In the genomic region with DNA sequence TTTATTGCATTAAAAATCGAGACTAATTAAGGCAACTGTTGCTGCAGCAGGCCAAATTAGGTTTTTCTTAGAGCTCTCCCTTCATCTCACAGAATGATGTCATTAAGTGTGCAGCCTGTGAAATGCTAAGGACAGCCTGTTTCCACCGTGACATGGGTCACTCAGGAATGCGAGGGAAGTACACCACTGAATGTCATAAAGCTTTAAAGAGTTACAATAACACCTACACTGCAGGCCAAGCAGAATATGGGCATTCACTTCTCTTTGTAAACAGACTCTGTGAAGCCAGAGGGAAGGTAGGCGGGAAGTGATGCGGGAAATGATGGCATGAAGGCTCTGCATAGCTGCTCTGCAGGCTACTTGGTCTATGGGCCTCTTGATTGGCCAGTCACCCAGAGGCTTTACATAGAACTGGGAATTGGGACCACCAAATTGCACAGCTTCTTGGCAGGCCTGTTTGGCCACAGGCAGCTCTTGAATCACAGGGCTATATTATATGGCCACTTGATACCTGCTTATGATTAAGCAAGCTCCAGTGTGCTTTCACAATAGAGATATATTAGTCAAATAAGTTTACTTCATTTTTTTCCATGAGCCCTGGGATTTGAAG, we compare ENCODE assay signal across 15 cellular contexts. TPM values are rescaled to one million over a fixed set of nuclear protein-coding genes. Genes with fewer than 3 reads are reported as not detected.
A peak's percentile ranks its signal among the peaks of the same experiment; 100 is the strongest.
DNase-seq lines count a peak whose midpoint lies in the region; ATAC-seq and TF ChIP-seq lines count a peak whose summit lies in the region.
"Had no signal": no experiment of that assay in that cellular context is flagged by ENCODE, and none has a peak within 500 bp of the region (broad histone marks: within the 10 kb centered on the region; RNA-seq: fewer than 3 reads in every experiment).

No MANE protein-coding gene starts in this region.

- no peaks in the 10 kb centered on the region for H3K27me3 ChIP-seq in brain microvascular endothelial cell (replicated peaks)
- H3K27me3 ChIP-seq: BLaER1 had no signal

- peak; percentile 47 for DNase-seq in A172 (ENCODE audit: low spot score)
- peak; percentile 11 for DNase-seq in brain microvascular endothelial cell
- peak; percentile 81 for DNase-seq in left kidney (ENCODE audit: low read depth, low spot score)
- DNase-seq in HuH-7 (ENCODE audit: low spot score), result no peak
- DNase-seq: activated CD4-positive, alpha-beta T cell treated with anti-CD3 and anti-CD28 coated beads, Interleukin-2, amount 10 ng/mL, durations not matched to agents 7 days and 5 days; activated naive CD4-positive, alpha-beta T cell treated with anti-CD3 and anti-CD28 coated beads, Interleukin-2, amount 50 U/mL, for 16 hours; effector memory CD8-positive, alpha-beta T cell; NCI-H187 treated with DMSO at 0.1 percent for 48 hours; nucleus accumbens had no signal

- H3K9me3 ChIP-seq in HEK293 (ENCODE audit: control insufficient read depth, insufficient read depth, low read depth, low read length), result no peaks in the 10 kb centered on the region
- H3K9me3 ChIP-seq: BLaER1, thoracic aorta had no signal

- CTCF ChIA-PET in HEK293 (lab: Yijun Ruan, JAX), result interaction anchor here (1.2 to 3.8 kb wide), 2 partner anchors 17 to 86 kb away, joined by 3 to 30 read pairs; no protein-coding TSS in a partner anchor

- POLR2A ChIA-PET in HEK293 (lab: Yijun Ruan, JAX), result interaction anchor here (2.0 kb wide), 1 partner anchor 28 kb away, joined by 9 read pairs; a partner anchor contains a TSS

- H3K4me1 ChIP-seq in HEK293 (ENCODE audit: control insufficient read depth, insufficient read depth, low read length), result peaks cover 11% of the 10 kb centered on the region
- H3K4me1 ChIP-seq: BLaER1 had no signal

- H3K36me3 ChIP-seq in HEK293 (ENCODE audit: control insufficient read depth in 2 of 2, insufficient read depth in 1 of 2, low read length in 2 of 2) (no peaks in the 10 kb centered on the region), brain microvascular endothelial cell (replicated peaks) (no peaks in the 10 kb centered on the region)
- H3K36me3 ChIP-seq: BLaER1, thoracic aorta had no signal

- ATAC-seq in GM18498 (IDR thresholded peaks at IDR 0.05; ENCODE audit: unreplicated experiment) (no peak), GM18502 (IDR thresholded peaks at IDR 0.05; ENCODE audit: poor library complexity, unreplicated experiment) (no peak), GM21619 (IDR thresholded peaks at IDR 0.05; ENCODE audit: unreplicated experiment) (no peak)
- ATAC-seq: effector memory CD8-positive, alpha-beta T cell had no signal

- H3K27ac ChIP-seq in HEK293 (ENCODE audit: extremely low read depth, low read depth, low read length) (no peak overlapping the region), brain microvascular endothelial cell (no peak overlapping the region)
- H3K27ac ChIP-seq: BLaER1, thoracic aorta had no signal

- in situ Hi-C loops in brain microvascular endothelial cell (cut with HindIII; ENCODE audit: low pct_ligation_motif_present, low sequenced_read_pairs), result no loop called here

- H3K4me3 ChIP-seq in HEK293 (ENCODE audit: low read depth, low read length) (no peak overlapping the region), brain microvascular endothelial cell (ENCODE audit: low read depth, low read length) (no peak overlapping the region)
- H3K4me3 ChIP-seq: BLaER1, thoracic aorta had no signal

- no peak for TF ChIP-seq CTCF in HEK293 (tag by site-specific recombination; IDR thresholded peaks at IDR 0.05)
- no peak for TF ChIP-seq CTCF in brain microvascular endothelial cell (IDR thresholded peaks at IDR 0.05; ENCODE audit: low read depth, low read length, missing control alignments)

TF ChIP-seq in HEK293, 187 proteins besides CTCF, POLR2A, EP300 and RAD21:
- TF ChIP-seq, protein P1, sequence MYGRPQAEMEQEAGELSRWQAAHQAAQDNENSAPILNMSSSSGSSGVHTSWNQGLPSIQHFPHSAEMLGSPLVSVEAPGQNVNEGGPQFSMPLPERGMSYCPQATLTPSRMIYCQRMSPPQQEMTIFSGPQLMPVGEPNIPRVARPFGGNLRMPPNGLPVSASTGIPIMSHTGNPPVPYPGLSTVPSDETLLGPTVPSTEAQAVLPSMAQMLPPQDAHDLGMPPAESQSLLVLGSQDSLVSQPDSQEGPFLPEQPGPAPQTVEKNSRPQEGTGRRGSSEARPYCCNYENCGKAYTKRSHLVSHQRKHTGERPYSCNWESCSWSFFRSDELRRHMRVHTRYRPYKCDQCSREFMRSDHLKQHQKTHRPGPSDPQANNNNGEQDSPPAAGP (tag by site-specific recombination; IDR thresholded peaks at IDR 0.05), result no peak
- peak; percentile 38; the same call in 1 of the 2 replicates for TF ChIP-seq ZBTB21 (tag by site-specific recombination; IDR thresholded peaks at IDR 0.05)
- TF ChIP-seq ZBTB17 (tag by site-specific recombination; IDR thresholded peaks at IDR 0.05), result peak; percentile 48
- TF ChIP-seq HOXD13 (CRISPR knock-in tag; IDR thresholded peaks at IDR 0.05; ENCODE audit: borderline replicate concordance), result peak; percentile 63; the same call in 1 of the 2 replicates
- 0 out of 2 replicates have a peak, but pooled peaks have one; percentile 27 for TF ChIP-seq PRDM1 (tag by site-specific recombination; IDR thresholded peaks at IDR 0.05)
- no peak for TF ChIP-seq GLI4 (tag by site-specific recombination; IDR thresholded peaks at IDR 0.05)
- TF ChIP-seq, protein P2, sequence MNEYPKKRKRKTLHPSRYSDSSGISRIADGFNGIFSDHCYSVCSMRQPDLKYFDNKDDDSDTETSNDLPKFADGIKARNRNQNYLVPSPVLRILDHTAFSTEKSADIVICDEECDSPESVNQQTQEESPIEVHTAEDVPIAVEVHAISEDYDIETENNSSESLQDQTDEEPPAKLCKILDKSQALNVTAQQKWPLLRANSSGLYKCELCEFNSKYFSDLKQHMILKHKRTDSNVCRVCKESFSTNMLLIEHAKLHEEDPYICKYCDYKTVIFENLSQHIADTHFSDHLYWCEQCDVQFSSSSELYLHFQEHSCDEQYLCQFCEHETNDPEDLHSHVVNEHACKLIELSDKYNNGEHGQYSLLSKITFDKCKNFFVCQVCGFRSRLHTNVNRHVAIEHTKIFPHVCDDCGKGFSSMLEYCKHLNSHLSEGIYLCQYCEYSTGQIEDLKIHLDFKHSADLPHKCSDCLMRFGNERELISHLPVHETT (tag by site-specific recombination; IDR thresholded peaks at IDR 0.05), result 0 out of 2 replicates have a peak, but pooled peaks have one; percentile 30
- TF ChIP-seq ZNF341 (tag by site-specific recombination; IDR thresholded peaks at IDR 0.05; ENCODE audit: low read depth), result no peak
- TF ChIP-seq ZBTB20 (tag by site-specific recombination; IDR thresholded peaks at IDR 0.05), result no peak
- peak; percentile 64; the same call in 1 of the 2 replicates for TF ChIP-seq SP7 (tag by site-specific recombination; IDR thresholded peaks at IDR 0.05)
- TF ChIP-seq ZNF600 (tag by site-specific recombination; IDR thresholded peaks at IDR 0.05), result peak; percentile 63
- TF ChIP-seq ZNF629 (tag by site-specific recombination; IDR thresholded peaks at IDR 0.05), result peak; percentile 79
- TF ChIP-seq KLF8 (tag by site-specific recombination; IDR thresholded peaks at IDR 0.05), result no peak
- TF ChIP-seq ZNF184 (tag by site-specific recombination; IDR thresholded peaks at IDR 0.05), result no peak
- peak; percentile 86 for TF ChIP-seq EGR2 (tag by site-specific recombination; IDR thresholded peaks at IDR 0.05; ENCODE audit: low read depth)
- TF ChIP-seq ZNF24 (tag by site-specific recombination; IDR thresholded peaks at IDR 0.05), result peak; percentile 36; the same call in 1 of the 2 replicates
- peak; percentile 87 for TF ChIP-seq SCRT2 (tag by site-specific recombination; IDR thresholded peaks at IDR 0.05)
- peak; percentile 62; the same call in 1 of the 2 replicates for TF ChIP-seq ZNF366 (tag by site-specific recombination; conservative IDR thresholded peaks at IDR 0.05)
- no peak for TF ChIP-seq ZNF19 (tag by site-specific recombination; IDR thresholded peaks at IDR 0.05; ENCODE audit: low read depth)
- no peak for TF ChIP-seq ZNF423 (tag by site-specific recombination; IDR thresholded peaks at IDR 0.05)
- TF ChIP-seq ZNF132 (tag by site-specific recombination; IDR thresholded peaks at IDR 0.05; ENCODE audit: borderline replicate concordance), result no peak
- TF ChIP-seq, protein P3, sequence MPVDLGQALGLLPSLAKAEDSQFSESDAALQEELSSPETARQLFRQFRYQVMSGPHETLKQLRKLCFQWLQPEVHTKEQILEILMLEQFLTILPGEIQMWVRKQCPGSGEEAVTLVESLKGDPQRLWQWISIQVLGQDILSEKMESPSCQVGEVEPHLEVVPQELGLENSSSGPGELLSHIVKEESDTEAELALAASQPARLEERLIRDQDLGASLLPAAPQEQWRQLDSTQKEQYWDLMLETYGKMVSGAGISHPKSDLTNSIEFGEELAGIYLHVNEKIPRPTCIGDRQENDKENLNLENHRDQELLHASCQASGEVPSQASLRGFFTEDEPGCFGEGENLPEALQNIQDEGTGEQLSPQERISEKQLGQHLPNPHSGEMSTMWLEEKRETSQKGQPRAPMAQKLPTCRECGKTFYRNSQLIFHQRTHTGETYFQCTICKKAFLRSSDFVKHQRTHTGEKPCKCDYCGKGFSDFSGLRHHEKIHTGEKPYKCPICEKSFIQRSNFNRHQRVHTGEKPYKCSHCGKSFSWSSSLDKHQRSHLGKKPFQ (tag by site-specific recombination; IDR thresholded peaks at IDR 0.05), result no peak
- TF ChIP-seq, protein P4, sequence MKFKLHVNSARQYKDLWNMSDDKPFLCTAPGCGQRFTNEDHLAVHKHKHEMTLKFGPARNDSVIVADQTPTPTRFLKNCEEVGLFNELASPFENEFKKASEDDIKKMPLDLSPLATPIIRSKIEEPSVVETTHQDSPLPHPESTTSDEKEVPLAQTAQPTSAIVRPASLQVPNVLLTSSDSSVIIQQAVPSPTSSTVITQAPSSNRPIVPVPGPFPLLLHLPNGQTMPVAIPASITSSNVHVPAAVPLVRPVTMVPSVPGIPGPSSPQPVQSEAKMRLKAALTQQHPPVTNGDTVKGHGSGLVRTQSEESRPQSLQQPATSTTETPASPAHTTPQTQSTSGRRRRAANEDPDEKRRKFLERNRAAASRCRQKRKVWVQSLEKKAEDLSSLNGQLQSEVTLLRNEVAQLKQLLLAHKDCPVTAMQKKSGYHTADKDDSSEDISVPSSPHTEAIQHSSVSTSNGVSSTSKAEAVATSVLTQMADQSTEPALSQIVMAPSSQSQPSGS (tag by site-specific recombination; IDR thresholded peaks at IDR 0.05; ENCODE audit: low read depth), result peak; percentile 92
- peak; percentile 15; the same call in 1 of the 2 replicates for TF ChIP-seq OSR2 (tag by site-specific recombination; IDR thresholded peaks at IDR 0.05)
- TF ChIP-seq ZFHX2 (tag by site-specific recombination; conservative IDR thresholded peaks at IDR 0.05), result peak; percentile 85

RNA-seq across cellular contexts. Expression of a gene that starts 28.4 kb away (rescaled TPM):
- total RNA-seq in A172 (2014; rRNA removed; shearing (Covaris generic)), result 31.0 and 41.0 TPM in 2 replicates

RNA-seq across cellular contexts. Expression of a gene that starts 58.8 kb away (rescaled TPM):
- 0.12 TPM in 1 of 2 replicates, not detected in the other for total RNA-seq in A172 (2014; rRNA removed; shearing (Covaris generic))
